In the genomic region with DNA sequence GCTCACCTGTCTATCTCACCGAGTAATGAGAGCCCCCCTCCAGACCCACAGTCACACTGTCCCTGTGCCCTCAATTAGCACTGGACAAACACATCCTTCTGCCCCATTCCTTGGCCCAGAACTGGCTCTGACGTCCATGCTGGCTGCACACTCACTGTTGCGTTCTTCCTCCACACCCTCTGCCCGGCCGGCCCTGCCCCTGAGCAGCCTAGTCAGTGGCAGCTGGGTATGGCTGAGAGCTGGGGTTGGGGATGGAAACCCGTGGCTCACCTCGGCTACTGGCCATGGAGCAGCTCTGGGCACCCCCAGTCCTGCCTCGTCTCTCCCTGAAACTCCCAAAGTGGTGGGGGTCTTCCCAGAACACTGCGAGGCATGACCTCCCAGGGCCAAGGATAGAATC, we compare ENCODE assay signal across 27 cellular contexts. TPM values are rescaled to one million over a fixed set of nuclear protein-coding genes. Genes with fewer than 3 reads are reported as not detected.
"Had no signal": no experiment of that assay in that cellular context is flagged by ENCODE, and none has a peak within 500 bp of the region (broad histone marks: within the 10 kb centered on the region; RNA-seq: fewer than 3 reads in every experiment).

No MANE protein-coding gene starts in this region.

- H3K36me3 Mint-ChIP-seq: natural killer cell had no signal

- H3K4me1 Mint-ChIP-seq: neural crest cell had no signal

- H3K27me3 ChIP-seq: colonic mucosa, pancreas, sigmoid colon, upper lobe of left lung, uterus had no signal

- H3K4me3 ChIP-seq: colonic mucosa, pancreas, prostate gland, sigmoid colon, tibial artery, upper lobe of left lung, uterus had no signal

- ATAC-seq: left colon; natural killer cell; pancreas; stimulated activated effector memory CD8-positive, alpha-beta T cell treated with anti-CD3 and anti-CD28 coated beads, Interleukin-12 subunit alpha, Interleukin-12 subunit beta, amount 100 ng/mL, for 72 hours had no signal

- H3K27ac Mint-ChIP-seq: mesothelial cell of epicardium; natural killer cell; stimulated activated effector memory CD8-positive, alpha-beta T cell treated with anti-CD3 and anti-CD28 coated beads, Interleukin-12 subunit alpha, Interleukin-12 subunit beta, amount 100 ng/mL, for 72 hours; stimulated activated naive CD8-positive, alpha-beta T cell treated with anti-CD3 and anti-CD28 coated beads, Interleukin-15, Interleukin-2, amounts not matched to agents 100 ng/mL and 50 ng/mL, for 24 hours had no signal

- H3K4me3 Mint-ChIP-seq: immature natural killer cell; mesothelial cell of epicardium; natural killer cell; neural crest cell; stimulated activated effector memory CD8-positive, alpha-beta T cell treated with anti-CD3 and anti-CD28 coated beads, Interleukin-12 subunit alpha, Interleukin-12 subunit beta, amount 100 ng/mL, for 72 hours; stimulated activated naive CD8-positive, alpha-beta T cell treated with anti-CD3 and anti-CD28 coated beads, Interleukin-15, Interleukin-2, amounts not matched to agents 100 ng/mL and 50 ng/mL, for 24 hours had no signal

- H3K9me3 ChIP-seq: colonic mucosa, pancreas, prostate gland, sigmoid colon, tibial artery, upper lobe of left lung, uterus had no signal

- DNase-seq: caudate nucleus; colonic mucosa; foreskin melanocyte; immature natural killer cell; left colon; mammary epithelial cell; natural killer cell; nucleus accumbens; pancreas; sigmoid colon; small intestine; stimulated activated CD4-positive, alpha-beta T cell treated with anti-CD3 and anti-CD28 coated beads, Interleukin-4, amount 100 ng/mL, for 1 hour; stimulated activated CD8-positive, alpha-beta memory T cell treated with anti-CD3 and anti-CD28 coated beads, Interleukin-4, amount 100 ng/mL, for 48 hours; tibial artery; uterus had no signal

- H3K4me1 ChIP-seq: colonic mucosa, prostate gland, sigmoid colon, tibial artery, upper lobe of left lung, uterus had no signal

- H3K27me3 Mint-ChIP-seq: stimulated activated naive CD8-positive, alpha-beta T cell treated with anti-CD3 and anti-CD28 coated beads, Interleukin-15, Interleukin-2, amounts not matched to agents 100 ng/mL and 50 ng/mL, for 24 hours had no signal

- H3K36me3 ChIP-seq: colonic mucosa, pancreas, uterus had no signal

- H3K27ac ChIP-seq: colonic mucosa, pancreas, prostate gland, sigmoid colon, tibial artery, upper lobe of left lung, uterus had no signal

- H3K9me3 Mint-ChIP-seq: immature natural killer cell; mesothelial cell of epicardium; natural killer cell; neural crest cell; stimulated activated effector memory CD8-positive, alpha-beta T cell treated with anti-CD3 and anti-CD28 coated beads, Interleukin-12 subunit alpha, Interleukin-12 subunit beta, amount 100 ng/mL, for 72 hours; stimulated activated naive CD8-positive, alpha-beta T cell treated with anti-CD3 and anti-CD28 coated beads, Interleukin-15, Interleukin-2, amounts not matched to agents 100 ng/mL and 50 ng/mL, for 24 hours had no signal

RNA-seq across cellular contexts. Expression of gene UCN, which starts 6.5 kb away (rescaled TPM):
- total RNA-seq: epithelial cell of proximal tubule had no signal

RNA-seq across cellular contexts. Expression of gene TRIM54, which starts 32.5 kb away (rescaled TPM):
- total RNA-seq: liver, mammary epithelial cell, neural crest cell, temporal lobe had no signal
- polyA plus RNA-seq: keratinocyte, mammary epithelial cell had no signal

RNA-seq across cellular contexts. Expression of gene DNAJC5G, which starts 39.5 kb away (rescaled TPM):
- total RNA-seq: colonic mucosa, epithelial cell of proximal tubule, left colon, liver, mammary epithelial cell, mucosa of gallbladder, myocyte, natural killer cell, neural crest cell, temporal lobe, upper lobe of left lung had no signal
- polyA plus RNA-seq: immature natural killer cell, keratinocyte, liver, mammary epithelial cell, sigmoid colon, small intestine had no signal
